Comparison of ENCODE assay signal across 20 cellular contexts in genomic region chr3:180657094-180657493, GRCh38. TPM values are rescaled to one million over a fixed set of nuclear protein-coding genes. Genes with fewer than 3 reads are reported as not detected.
"Had no signal": no experiment of that assay in that cellular context is flagged by ENCODE, and none has a peak within 500 bp of the region (broad histone marks: within the 10 kb centered on the region; RNA-seq: fewer than 3 reads in every experiment).

No MANE protein-coding gene starts in this region.

- H3K4me3 Mint-ChIP-seq: activated B cell treated with CpG ODN at 0.5 μM for 24 hours; activated CD4-positive, alpha-beta memory T cell treated with anti-CD3 and anti-CD28 coated beads for 36 hours; activated CD8-positive, alpha-beta memory T cell treated with anti-CD3 and anti-CD28 coated beads, Interleukin-2, amount 10 ng/mL, durations not matched to agents 7 days and 5 days; activated naive CD8-positive, alpha-beta T cell; nephron progenitor cell had no signal

- H3K4me1 Mint-ChIP-seq: activated B cell treated with CpG ODN at 0.5 μM for 24 hours; activated CD8-positive, alpha-beta memory T cell treated with anti-CD3 and anti-CD28 coated beads, Interleukin-2, amount 10 ng/mL, durations not matched to agents 7 days and 5 days; nephron progenitor cell had no signal

- H3K36me3 ChIP-seq: esophagus squamous epithelium, spleen had no signal

- H3K4me1 ChIP-seq: esophagus squamous epithelium, foreskin keratinocyte, spleen had no signal

- H3K9me3 Mint-ChIP-seq: activated B cell treated with CpG ODN at 0.5 μM for 24 hours; activated CD4-positive, alpha-beta memory T cell treated with anti-CD3 and anti-CD28 coated beads for 36 hours; nephron progenitor cell had no signal

- H3K27ac ChIP-seq: esophagus squamous epithelium, foreskin keratinocyte, spleen had no signal

- DNase-seq: activated B cell treated with CpG ODN at 0.5 μM for 24 hours; activated CD4-positive, alpha-beta memory T cell treated with anti-CD3 and anti-CD28 coated beads for 36 hours; activated CD4-positive, alpha-beta T cell treated with anti-CD3 and anti-CD28 coated beads for 4 hours; activated CD8-positive, alpha-beta memory T cell treated with anti-CD3 and anti-CD28 coated beads, Interleukin-2, amount 10 ng/mL, durations not matched to agents 7 days and 5 days; dermis blood vessel endothelial cell; effector memory CD4-positive, alpha-beta T cell; esophagus squamous epithelium; foreskin keratinocyte; glutamatergic neuron; hippocampal formation; nephron progenitor cell; occipital lobe; retina; spleen; stimulated activated CD4-positive, alpha-beta T cell treated with anti-CD3 and anti-CD28 coated beads, Interleukin-4, amount 100 ng/mL, for 4 hours; stimulated activated naive CD4-positive, alpha-beta T cell had no signal

- H3K36me3 Mint-ChIP-seq: activated CD4-positive, alpha-beta memory T cell treated with anti-CD3 and anti-CD28 coated beads for 36 hours; activated CD8-positive, alpha-beta memory T cell treated with anti-CD3 and anti-CD28 coated beads, Interleukin-2, amount 10 ng/mL, durations not matched to agents 7 days and 5 days; activated naive CD8-positive, alpha-beta T cell had no signal

- H3K27me3 ChIP-seq: esophagus squamous epithelium had no signal

- H3K27ac Mint-ChIP-seq: activated B cell treated with CpG ODN at 0.5 μM for 24 hours; activated CD4-positive, alpha-beta memory T cell treated with anti-CD3 and anti-CD28 coated beads for 36 hours; activated CD8-positive, alpha-beta memory T cell treated with anti-CD3 and anti-CD28 coated beads, Interleukin-2, amount 10 ng/mL, durations not matched to agents 7 days and 5 days; activated naive CD8-positive, alpha-beta T cell; nephron progenitor cell had no signal

- H3K9me3 ChIP-seq: esophagus squamous epithelium, spleen had no signal

- H3K4me3 ChIP-seq: esophagus squamous epithelium, spleen had no signal

RNA-seq across cellular contexts. Expression of gene CCDC39, which starts 22.2 kb away (rescaled TPM):
- total RNA-seq: activated B cell treated with CpG ODN at 0.5 μM for 24 hours; activated CD4-positive, alpha-beta memory T cell treated with anti-CD3 and anti-CD28 coated beads for 36 hours; activated CD8-positive, alpha-beta memory T cell treated with anti-CD3 and anti-CD28 coated beads, Interleukin-2, amount 10 ng/mL, durations not matched to agents 7 days and 5 days; esophagus squamous epithelium; foreskin keratinocyte; lung microvascular endothelial cell; T-helper 2 cell treated with Interferon-gamma antibody and Interleukin-4, amounts not matched to agents 100 ng/mL and 5 ng/mL, for 36 hours had no signal
- polyA plus RNA-seq: foreskin keratinocyte, keratinocyte had no signal
